ENCODE assay signal across 36 cellular contexts in the genomic region with DNA sequence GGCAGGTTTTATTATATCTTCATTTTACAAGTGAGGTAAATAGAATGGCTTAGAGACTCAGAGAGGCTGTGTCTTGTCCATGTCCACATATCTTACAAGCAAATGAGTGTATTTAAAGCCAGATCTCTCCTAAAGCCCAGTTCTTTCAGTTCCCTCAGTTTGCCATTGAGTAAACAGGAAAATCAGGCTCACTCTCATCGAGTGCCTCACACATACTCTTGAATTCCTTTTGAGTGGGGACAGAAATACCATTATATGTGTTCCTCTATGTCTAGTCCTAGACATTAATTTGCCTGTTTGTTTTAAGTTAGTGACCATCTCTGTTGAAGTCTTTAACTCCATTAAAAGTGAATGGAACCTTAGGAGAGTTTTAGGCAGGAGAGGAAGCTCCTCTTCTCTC.
"Had no signal": no experiment of that assay in that cellular context is flagged by ENCODE, and none has a peak within 500 bp of the region (broad histone marks: within the 10 kb centered on the region; RNA-seq: fewer than 3 reads in every experiment).

No MANE protein-coding gene starts in this region.

- H3K4me1 ChIP-seq: parathyroid adenoma, right atrium auricular region had no signal

- H3K36me3 Mint-ChIP-seq: activated naive CD4-positive, alpha-beta T cell treated with anti-CD3 and anti-CD28 coated beads, Interleukin-2, amount 50 U/mL, for 72 hours had no signal

- H3K4me3 ChIP-seq: adrenal gland, body of pancreas, coronary artery, dorsolateral prefrontal cortex, esophagus squamous epithelium, heart right ventricle, right atrium auricular region, smooth muscle cell had no signal

- H3K4me3 Mint-ChIP-seq: activated CD4-positive, alpha-beta memory T cell treated with anti-CD3 and anti-CD28 coated beads, Interleukin-2, amount 10 ng/mL, durations not matched to agents 7 days and 5 days; activated CD4-positive, alpha-beta T cell treated with anti-CD3 and anti-CD28 coated beads, Interleukin-2, amount 10 ng/mL, durations not matched to agents 7 days and 5 days; activated T-cell treated with anti-CD3 and anti-CD28 coated beads, Interleukin-2, amount 50 U/mL, for 24 hours; mesothelial cell of epicardium; naive B cell; neural crest cell; stimulated activated memory B cell treated with anti-CD40 and anti-IgM and Interleukin-4, amounts not matched to agents 10 μg/mL and 1 μg/mL and 100 μg/mL, for 72 hours; type B pancreatic cell; WTC11 had no signal

- DNase-seq: activated CD4-positive, alpha-beta memory T cell treated with anti-CD3 and anti-CD28 coated beads, Interleukin-2, amount 10 ng/mL, durations not matched to agents 7 days and 5 days; activated CD4-positive, alpha-beta T cell treated with anti-CD3 and anti-CD28 coated beads for 1 hour; activated CD4-positive, alpha-beta T cell treated with anti-CD3 and anti-CD28 coated beads, Interleukin-2, amount 10 ng/mL, durations not matched to agents 7 days and 5 days; activated CD8-positive, alpha-beta memory T cell treated with anti-CD3 and anti-CD28 coated beads, Interleukin-2, amount 50 U/mL, for 48 hours; activated gamma-delta T cell treated with Interleukin-2 at 50 U/mL for 16 hours; activated T-cell treated with anti-CD3 and anti-CD28 coated beads, Interleukin-2, amount 50 U/mL, for 24 hours; adrenal gland; aorta; body of pancreas; cerebellar nuclear complex; dorsolateral prefrontal cortex; effector memory CD4-positive, alpha-beta T cell; esophagus squamous epithelium; foreskin melanocyte; heart right ventricle; islet precursor cell; left ventricle myocardium superior; mammary epithelial cell; naive B cell; nucleus accumbens; stimulated activated CD4-positive, alpha-beta T cell treated with anti-CD3 and anti-CD28 coated beads, Interleukin-1b, Interleukin-23, amount 100 ng/mL, for 48 hours; stimulated activated CD4-positive, alpha-beta T cell treated with anti-CD3 and anti-CD28 coated beads, Interleukin-4, amount 100 ng/mL, for 4 hours; stimulated activated CD8-positive, alpha-beta memory T cell treated with anti-CD3 and anti-CD28 coated beads, Interleukin-4, amount 100 ng/mL, for 48 hours; stimulated activated naive CD8-positive, alpha-beta T cell treated with anti-CD3 and anti-CD28 coated beads, Interleukin-15, amount 100 ng/mL, for 72 hours; substantia nigra; T-helper 2 cell had no signal

- H3K27me3 Mint-ChIP-seq: activated CD4-positive, alpha-beta memory T cell treated with anti-CD3 and anti-CD28 coated beads, Interleukin-2, amount 10 ng/mL, durations not matched to agents 7 days and 5 days; activated CD4-positive, alpha-beta T cell treated with anti-CD3 and anti-CD28 coated beads, Interleukin-2, amount 10 ng/mL, durations not matched to agents 7 days and 5 days; activated T-cell treated with anti-CD3 and anti-CD28 coated beads, Interleukin-2, amount 50 U/mL, for 24 hours; naive B cell; stimulated activated memory B cell treated with anti-CD40 and anti-IgM and Interleukin-4, amounts not matched to agents 10 μg/mL and 1 μg/mL and 100 μg/mL, for 72 hours; stimulated activated naive CD8-positive, alpha-beta T cell treated with anti-CD3 and anti-CD28 coated beads, Interleukin-15, amount 100 ng/mL, for 72 hours; type B pancreatic cell had no signal

- H3K9me3 Mint-ChIP-seq: activated CD4-positive, alpha-beta memory T cell treated with anti-CD3 and anti-CD28 coated beads, Interleukin-2, amount 10 ng/mL, durations not matched to agents 7 days and 5 days; activated CD4-positive, alpha-beta T cell treated with anti-CD3 and anti-CD28 coated beads, Interleukin-2, amount 10 ng/mL, durations not matched to agents 7 days and 5 days; activated naive CD4-positive, alpha-beta T cell treated with anti-CD3 and anti-CD28 coated beads, Interleukin-2, amount 50 U/mL, for 72 hours; activated T-cell treated with anti-CD3 and anti-CD28 coated beads, Interleukin-2, amount 50 U/mL, for 24 hours; mesothelial cell of epicardium; naive B cell; neural crest cell; stimulated activated memory B cell treated with anti-CD40 and anti-IgM and Interleukin-4, amounts not matched to agents 10 μg/mL and 1 μg/mL and 100 μg/mL, for 72 hours; stimulated activated naive CD8-positive, alpha-beta T cell treated with anti-CD3 and anti-CD28 coated beads, Interleukin-15, amount 100 ng/mL, for 72 hours; type B pancreatic cell; WTC11 had no signal

- H3K27me3 ChIP-seq: adrenal gland, body of pancreas, dorsolateral prefrontal cortex, esophagus squamous epithelium, heart right ventricle, right atrium auricular region had no signal

- H3K9me3 ChIP-seq: adrenal gland, body of pancreas, esophagus squamous epithelium, heart right ventricle, right atrium auricular region had no signal

- H3K27ac Mint-ChIP-seq: activated CD4-positive, alpha-beta memory T cell treated with anti-CD3 and anti-CD28 coated beads, Interleukin-2, amount 10 ng/mL, durations not matched to agents 7 days and 5 days; activated CD4-positive, alpha-beta T cell treated with anti-CD3 and anti-CD28 coated beads, Interleukin-2, amount 10 ng/mL, durations not matched to agents 7 days and 5 days; activated naive CD4-positive, alpha-beta T cell treated with anti-CD3 and anti-CD28 coated beads, Interleukin-2, amount 50 U/mL, for 72 hours; stimulated activated memory B cell treated with anti-CD40 and anti-IgM and Interleukin-4, amounts not matched to agents 10 μg/mL and 1 μg/mL and 100 μg/mL, for 72 hours; stimulated activated naive CD8-positive, alpha-beta T cell treated with anti-CD3 and anti-CD28 coated beads, Interleukin-15, amount 100 ng/mL, for 72 hours; type B pancreatic cell; WTC11 had no signal

- ATAC-seq: activated naive CD4-positive, alpha-beta T cell treated with anti-CD3 and anti-CD28 coated beads, Interleukin-2, amount 50 U/mL, for 72 hours; body of pancreas; heart right ventricle; left ventricle myocardium superior; stimulated activated memory B cell treated with anti-CD40 and anti-IgM and Interleukin-4, amounts not matched to agents 10 μg/mL and 1 μg/mL and 100 μg/mL, for 72 hours; stimulated activated naive CD8-positive, alpha-beta T cell treated with anti-CD3 and anti-CD28 coated beads, Interleukin-15, amount 100 ng/mL, for 72 hours; WTC11 had no signal

- H3K27ac ChIP-seq: adrenal gland, coronary artery, esophagus squamous epithelium, heart right ventricle, parathyroid adenoma, right atrium auricular region had no signal
